ENCODE assay signal across 7 cellular contexts in the genomic region with DNA sequence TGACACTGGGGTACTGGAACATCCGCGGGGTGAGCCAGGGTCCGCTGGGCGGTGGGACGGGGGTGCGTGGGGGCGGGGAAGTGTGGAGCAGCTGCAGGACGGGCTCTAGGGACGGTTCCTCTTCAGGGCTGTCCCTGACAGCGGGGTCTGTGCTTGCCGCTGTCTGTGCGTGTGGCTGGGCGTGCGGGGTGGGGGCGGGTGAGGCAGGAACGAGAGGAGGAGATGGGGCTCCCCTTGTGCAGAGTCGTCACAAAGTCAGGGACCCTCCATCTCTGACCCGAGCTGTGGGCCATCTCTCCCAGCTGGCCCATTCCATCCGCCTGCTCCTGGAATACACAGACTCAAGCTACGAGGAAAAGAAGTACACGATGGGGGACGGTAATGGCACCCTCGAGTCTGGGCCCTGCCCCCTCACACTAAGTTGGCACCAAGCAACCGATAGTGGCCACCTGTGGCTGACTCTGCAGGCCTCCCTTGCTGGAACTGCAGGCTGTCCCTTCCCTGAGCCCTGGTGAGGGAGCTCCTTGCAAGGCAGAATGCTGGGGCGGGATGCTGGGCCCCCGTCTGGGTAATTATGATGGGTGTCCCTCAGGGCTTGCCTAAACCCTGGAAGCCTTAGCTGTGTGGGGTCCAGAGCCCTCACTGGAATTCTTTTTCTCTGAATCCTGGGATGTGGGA. TPM values are rescaled to one million over a fixed set of nuclear protein-coding genes. Genes with fewer than 3 reads are reported as not detected.
DNase-seq lines count a peak whose midpoint lies in the region; ATAC-seq, FAIRE-seq and TF ChIP-seq lines count a peak whose summit lies in the region.
"Had no signal": no experiment of that assay in that cellular context is flagged by ENCODE, and none has a peak within 500 bp of the region (broad histone marks: within the 10 kb centered on the region; RNA-seq: fewer than 3 reads in every experiment).

No MANE protein-coding gene starts in this region.

- peak; percentile 12 for ATAC-seq in Right ventricle myocardium inferior

- H3K4me1 Mint-ChIP-seq in immature natural killer cell: peaks cover 24 to 30% of the 10 kb centered on the region in 2 donors

- peaks cover 3 to 5% (median 4%) of the 10 kb centered on the region in 3 donors for H3K27me3 Mint-ChIP-seq in immature natural killer cell (ENCODE audit: low read depth in 3 of 3)

- H3K36me3 Mint-ChIP-seq in immature natural killer cell: peaks cover 0 to 7% (median 6%) of the 10 kb centered on the region in 3 donors

- peak overlapping the region; percentile 65 to 81 (median 78) for H3K4me3 Mint-ChIP-seq in immature natural killer cell

- in situ Hi-C loops in KBM-7 (cut with MboI; ENCODE audit: low pct_unique_long_range_greater_than_20kb, low sequenced_read_pairs): loop anchor here (25.0 kb wide), 1 partner anchor 94 kb away; a partner anchor contains a TSS

- TF ChIP-seq POLR2A in GM12891 (IDR thresholded peaks at IDR 0.05; ENCODE audit: low read depth, low read length): no peak

- no peak for FAIRE-seq in GM12891 (lab: Jason Lieb, UNC)

- H3K27ac Mint-ChIP-seq in immature natural killer cell: peak overlapping the region in 5 of 6 donors; percentile 5 to 83 (median 22)

- intact Hi-C loops in Right ventricle myocardium inferior (cut with DNase I): loop anchor here (5.0 kb wide), 2 partner anchors 49 to 99 kb away; no protein-coding TSS in a partner anchor
- intact Hi-C loops in cardiac septum (cut with DNase I): no loop called here

- DNase-seq in Right ventricle myocardium inferior (ENCODE audit: missing footprints): no peak
- no peak for DNase-seq in cardiac septum (ENCODE audit: low spot score)
- no peak for DNase-seq in immature natural killer cell
- no peak for DNase-seq in GM12891 (ENCODE audit: insufficient read length, low spot score)
- DNase-seq in cerebellar nuclear complex (lab: John Stamatoyannopoulos, UW): no peak
- DNase-seq in KBM-7: no peak

- H3K9me3 Mint-ChIP-seq in immature natural killer cell: no peaks in the 10 kb centered on the region

TF ChIP-seq in GM12891, 5 proteins besides CTCF, POLR2A, EP300 and RAD21:
- TF ChIP-seq TAF1 (IDR thresholded peaks at IDR 0.05; ENCODE audit: low read depth, low read length): no peak
- TF ChIP-seq POLR2AphosphoS5 (IDR thresholded peaks at IDR 0.05; ENCODE audit: low read depth, low read length): no peak
- TF ChIP-seq SPI1 (IDR thresholded peaks at IDR 0.05; ENCODE audit: low read depth, low read length): no peak
- no peak for TF ChIP-seq PAX5 (IDR thresholded peaks at IDR 0.05; ENCODE audit: insufficient read depth, low read length, severe bottlenecking)
- no peak for TF ChIP-seq POU2F2 (IDR thresholded peaks at IDR 0.05; ENCODE audit: low read depth, low read length)

RNA-seq across cellular contexts. Expression of a gene that starts 0.4 kb away (rescaled TPM):
- total RNA-seq in Right ventricle myocardium inferior (77.4 TPM), cardiac septum (43.5 TPM)
- 10 to 100 TPM; 32.6 to 51.2 (median 42.5) TPM for polyA plus RNA-seq in immature natural killer cell
- 94.6 TPM for polyA plus RNA-seq in GM12891 (2012; ENCODE audit: low read depth, missing spikeins)

RNA-seq across cellular contexts. Expression of a gene that starts 12.4 kb away (rescaled TPM):
- total RNA-seq in Right ventricle myocardium inferior (35.1 TPM), cardiac septum (33.0 TPM)
- 10 to 100 TPM; 10.9 to 33.4 (median 21.0) TPM for polyA plus RNA-seq in immature natural killer cell
- 13.9 TPM for polyA plus RNA-seq in GM12891 (2012; ENCODE audit: low read depth, missing spikeins)

RNA-seq across cellular contexts. Expression of a gene that starts 19.4 kb away (rescaled TPM):
- total RNA-seq in Right ventricle myocardium inferior: not detected
- 44.1 TPM for total RNA-seq in cardiac septum
- polyA plus RNA-seq in immature natural killer cell: 10 to 100 TPM in 1 of 3 donors, not detected in 2; 35.4 TPM
- polyA plus RNA-seq in GM12891 (2012; ENCODE audit: low read depth, missing spikeins): not detected
- total RNA-seq: dermis microvascular lymphatic vessel endothelial cell had no signal

RNA-seq across cellular contexts. Expression of a gene that starts 43.8 kb away (rescaled TPM):
- 2.8 TPM for total RNA-seq in Right ventricle myocardium inferior
- 2.6 TPM for total RNA-seq in cardiac septum
- under 1 TPM in 1 of 3 donors, not detected in 2; 0.23 TPM for polyA plus RNA-seq in immature natural killer cell
- 0.06 TPM for polyA plus RNA-seq in GM12891 (2012; ENCODE audit: low read depth, missing spikeins)
- total RNA-seq: dermis microvascular lymphatic vessel endothelial cell had no signal

RNA-seq across cellular contexts. Expression of a gene that starts 48.6 kb away (rescaled TPM):
- total RNA-seq in Right ventricle myocardium inferior: 11.9 TPM
- total RNA-seq in cardiac septum: 16.7 TPM
- 10 to 100 TPM; 14.7 to 40.3 (median 28.3) TPM for polyA plus RNA-seq in immature natural killer cell
- polyA plus RNA-seq in GM12891 (2012; ENCODE audit: low read depth, missing spikeins): 52.7 TPM

Comparison
In these comparisons a context has a peak if more than half of its experiments do, and no peak if none do; other contexts are left out.
1. RNA of a gene that starts 19.4 kb away (total RNA-seq): 44.1 TPM in cardiac septum (single experiment); not detected in Right ventricle myocardium inferior (single experiment); every median in the first group is over 10 times any median in the second.